ENCODE assay signal across 5 cellular contexts in the genomic region with DNA sequence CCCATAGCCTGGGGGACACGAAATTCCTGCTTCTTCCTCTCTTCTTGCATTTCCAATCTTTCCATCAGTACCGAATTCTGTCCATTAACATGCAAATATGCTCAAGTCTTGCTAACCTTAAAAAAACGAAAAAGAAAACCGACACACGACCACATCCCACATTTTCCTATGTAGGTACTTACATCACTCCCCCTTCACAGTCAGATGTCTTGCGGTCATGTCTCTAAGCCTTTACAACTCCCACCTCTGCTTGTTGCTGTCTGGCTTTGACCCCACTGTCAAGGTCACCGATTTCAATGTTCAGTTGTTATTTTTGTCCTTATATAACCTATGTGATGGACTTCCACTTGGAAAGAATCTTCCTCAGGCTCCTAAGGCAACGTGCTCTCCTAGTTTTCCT.
"Had no signal": no experiment of that assay in that cellular context is flagged by ENCODE, and none has a peak within 500 bp of the region (broad histone marks: within the 10 kb centered on the region; RNA-seq: fewer than 3 reads in every experiment).

No MANE protein-coding gene starts in this region.

- DNase-seq: H9, HCEC 1CT had no signal

- H3K36me3 Mint-ChIP-seq: IgD-negative memory B cell had no signal

- H3K4me3 Mint-ChIP-seq: GM23338, H9, IgD-negative memory B cell had no signal

- H3K27me3 Mint-ChIP-seq: IgD-negative memory B cell had no signal

- H3K4me2 ChIP-seq: GM23338 had no signal

- H3K4me3 ChIP-seq: GM23338, K562 had no signal

- H3K9me3 Mint-ChIP-seq: GM23338, H9, IgD-negative memory B cell had no signal

- H2AFZ ChIP-seq: GM23338 had no signal

- H3K27ac Mint-ChIP-seq: GM23338, H9, IgD-negative memory B cell had no signal

- H3K4me1 Mint-ChIP-seq: GM23338, H9 had no signal

- ATAC-seq: GM23338, K562 had no signal
